ENCODE assay signal across 1 cellular context in the genomic region with DNA sequence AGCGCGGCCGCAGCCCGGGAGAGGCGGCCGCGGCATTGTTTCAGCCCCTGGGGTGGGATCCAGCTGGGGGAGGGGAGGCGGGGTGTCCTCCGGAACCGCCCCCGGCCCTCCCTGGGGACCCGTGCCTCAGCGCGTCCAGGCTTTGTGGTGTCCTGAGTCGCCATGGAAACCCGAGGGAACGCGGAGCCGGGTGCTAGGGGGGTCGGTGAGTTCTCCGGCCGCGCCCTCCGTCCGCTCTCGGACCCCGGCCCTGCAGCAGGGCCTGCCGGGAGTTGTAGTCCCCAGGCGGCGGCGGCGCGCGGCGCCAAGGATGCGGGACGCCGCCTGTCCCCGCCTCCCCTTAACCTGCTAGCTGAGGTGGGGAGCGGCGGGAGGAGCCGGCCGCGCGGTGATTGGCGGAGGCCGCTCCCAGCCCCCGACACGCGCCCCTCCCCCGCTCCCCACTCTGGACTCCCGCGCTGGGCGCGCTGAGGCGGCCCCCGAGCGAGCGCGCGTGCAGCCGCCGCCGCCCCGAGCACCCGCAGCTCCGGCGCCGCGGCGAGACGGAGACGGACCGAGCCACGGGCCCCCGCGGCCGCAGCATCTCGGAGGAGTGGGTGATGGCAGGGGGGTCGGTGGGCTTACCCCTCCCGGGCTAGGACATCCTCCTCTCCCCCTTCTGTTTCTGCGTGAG.
TF ChIP-seq lines count a peak whose summit lies in the region.

A gene with protein sequence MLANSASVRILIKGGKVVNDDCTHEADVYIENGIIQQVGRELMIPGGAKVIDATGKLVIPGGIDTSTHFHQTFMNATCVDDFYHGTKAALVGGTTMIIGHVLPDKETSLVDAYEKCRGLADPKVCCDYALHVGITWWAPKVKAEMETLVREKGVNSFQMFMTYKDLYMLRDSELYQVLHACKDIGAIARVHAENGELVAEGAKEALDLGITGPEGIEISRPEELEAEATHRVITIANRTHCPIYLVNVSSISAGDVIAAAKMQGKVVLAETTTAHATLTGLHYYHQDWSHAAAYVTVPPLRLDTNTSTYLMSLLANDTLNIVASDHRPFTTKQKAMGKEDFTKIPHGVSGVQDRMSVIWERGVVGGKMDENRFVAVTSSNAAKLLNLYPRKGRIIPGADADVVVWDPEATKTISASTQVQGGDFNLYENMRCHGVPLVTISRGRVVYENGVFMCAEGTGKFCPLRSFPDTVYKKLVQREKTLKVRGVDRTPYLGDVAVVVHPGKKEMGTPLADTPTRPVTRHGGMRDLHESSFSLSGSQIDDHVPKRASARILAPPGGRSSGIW (plus strand): TSS at position 470 of the 673 bp plus-strand sequence. CDS start 50,368 bp downstream, outside the sequence.

TF ChIP-seq in IMR-90, 13 proteins besides CTCF, POLR2A, EP300 and RAD21 (continued from another document):
- TF ChIP-seq, protein P1, sequence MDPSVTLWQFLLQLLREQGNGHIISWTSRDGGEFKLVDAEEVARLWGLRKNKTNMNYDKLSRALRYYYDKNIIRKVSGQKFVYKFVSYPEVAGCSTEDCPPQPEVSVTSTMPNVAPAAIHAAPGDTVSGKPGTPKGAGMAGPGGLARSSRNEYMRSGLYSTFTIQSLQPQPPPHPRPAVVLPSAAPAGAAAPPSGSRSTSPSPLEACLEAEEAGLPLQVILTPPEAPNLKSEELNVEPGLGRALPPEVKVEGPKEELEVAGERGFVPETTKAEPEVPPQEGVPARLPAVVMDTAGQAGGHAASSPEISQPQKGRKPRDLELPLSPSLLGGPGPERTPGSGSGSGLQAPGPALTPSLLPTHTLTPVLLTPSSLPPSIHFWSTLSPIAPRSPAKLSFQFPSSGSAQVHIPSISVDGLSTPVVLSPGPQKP (IDR thresholded peaks at IDR 0.05; ENCODE audit: borderline replicate concordance, low read depth, low read length), result no peak
- no peak for TF ChIP-seq NFE2L2 (IDR thresholded peaks at IDR 0.05; ENCODE audit: low read depth, low read length)
- TF ChIP-seq MAFK (IDR thresholded peaks at IDR 0.05; ENCODE audit: low read depth, low read length), result no peak
- TF ChIP-seq FOS (IDR thresholded peaks at IDR 0.05; ENCODE audit: low read depth, low read length), result no peak
- no peak for TF ChIP-seq CHD1 (IDR thresholded peaks at IDR 0.05; ENCODE audit: low read depth, low read length)
- no peak for TF ChIP-seq RFX5 (IDR thresholded peaks at IDR 0.05; ENCODE audit: low read depth, low read length)
- TF ChIP-seq BHLHE40 (IDR thresholded peaks at IDR 0.05; ENCODE audit: low read depth, low read length), result no peak
- no peak for TF ChIP-seq SMC3 (IDR thresholded peaks at IDR 0.05; ENCODE audit: low read depth, low read length)
